In the genomic region with DNA sequence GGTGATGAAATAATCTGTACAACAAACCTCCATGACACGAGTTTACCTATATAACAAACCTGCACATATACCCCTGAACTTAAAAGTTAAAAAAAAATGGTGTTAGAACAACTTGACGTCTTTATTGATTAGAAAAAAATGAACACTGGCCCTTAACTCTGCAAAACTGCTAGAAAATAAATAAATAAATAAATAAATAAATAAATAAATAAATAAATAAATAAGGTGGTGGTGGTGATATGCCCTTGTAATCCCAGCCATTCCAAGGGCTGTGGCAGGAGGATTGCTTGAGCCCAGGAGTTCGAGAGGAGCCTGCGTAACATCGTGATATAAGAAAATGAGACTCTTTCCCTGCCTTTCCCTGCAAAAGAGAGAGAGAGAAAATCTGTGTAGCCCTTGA, we compare ENCODE assay signal across 2 cellular contexts.
TF ChIP-seq lines count a peak whose summit lies in the region.

No MANE protein-coding gene starts in this region.

TF ChIP-seq in HEK293, 187 proteins besides CTCF, POLR2A, EP300 and RAD21 (continues in another document):
- TF ChIP-seq ZFP3 (tag by site-specific recombination; IDR thresholded peaks at IDR 0.05; ENCODE audit: low read depth) (0 out of 2 replicates have a peak, but pooled peaks have one; percentile 33), ZNF449 (tag by site-specific recombination; IDR thresholded peaks at IDR 0.05) (no peak), AEBP2 (tag by site-specific recombination; IDR thresholded peaks at IDR 0.05; ENCODE audit: borderline replicate concordance) (peak; percentile 98; the same call in 1 of the 2 replicates), ZNF366 (tag by site-specific recombination; conservative IDR thresholded peaks at IDR 0.05) (peak; percentile 45; the same call in 1 of the 2 replicates), ZNF639 (tag by site-specific recombination; IDR thresholded peaks at IDR 0.05) (peak; percentile 91), ZNF214 (tag by site-specific recombination; IDR thresholded peaks at IDR 0.05; ENCODE audit: borderline replicate concordance) (peak; percentile 54; the same call in 1 of the 2 replicates), ZNF266 (tag by site-specific recombination; IDR thresholded peaks at IDR 0.05; ENCODE audit: low read depth) (peak; percentile 98), ZNF654 (tag by site-specific recombination; IDR thresholded peaks at IDR 0.05; ENCODE audit: low read depth) (peak; percentile 67), ZNF394 (tag by site-specific recombination; IDR thresholded peaks at IDR 0.05; ENCODE audit: borderline replicate concordance) (peak; percentile 99), KLF7 (tag by site-specific recombination; IDR thresholded peaks at IDR 0.05; ENCODE audit: borderline replicate concordance) (0 out of 2 replicates have a peak, but pooled peaks have one; percentile 70), ZNF768 (tag by site-specific recombination; IDR thresholded peaks at IDR 0.05) (no peak), ZSCAN23 (tag by site-specific recombination; IDR thresholded peaks at IDR 0.05) (peak; percentile 75; the same call in 1 of the 2 replicates), ZNF16 (tag by site-specific recombination; IDR thresholded peaks at IDR 0.05; ENCODE audit: low read depth) (no peak), ZNF670 (tag by site-specific recombination; IDR thresholded peaks at IDR 0.05; ENCODE audit: low read depth) (no peak), ZNF830 (tag by site-specific recombination; IDR thresholded peaks at IDR 0.05; ENCODE audit: low read depth) (no peak), ZBTB8A (tag by site-specific recombination; IDR thresholded peaks at IDR 0.05) (peak; percentile 91), GFI1B (tag by site-specific recombination; IDR thresholded peaks at IDR 0.05) (0 out of 2 replicates have a peak, but pooled peaks have one; percentile 56), ZNF555 (tag by site-specific recombination; conservative IDR thresholded peaks at IDR 0.05) (peak; percentile 99), EGR2 (tag by site-specific recombination; IDR thresholded peaks at IDR 0.05; ENCODE audit: low read depth) (no peak), ZNF18 (tag by site-specific recombination; IDR thresholded peaks at IDR 0.05) (peak; percentile 41; the same call in 1 of the 2 replicates), BCL11B (tag by site-specific recombination; IDR thresholded peaks at IDR 0.05; ENCODE audit: low read depth) (no peak), GLIS2 (tag by site-specific recombination; IDR thresholded peaks at IDR 0.05) (no peak)
- TF ChIP-seq, protein P1, sequence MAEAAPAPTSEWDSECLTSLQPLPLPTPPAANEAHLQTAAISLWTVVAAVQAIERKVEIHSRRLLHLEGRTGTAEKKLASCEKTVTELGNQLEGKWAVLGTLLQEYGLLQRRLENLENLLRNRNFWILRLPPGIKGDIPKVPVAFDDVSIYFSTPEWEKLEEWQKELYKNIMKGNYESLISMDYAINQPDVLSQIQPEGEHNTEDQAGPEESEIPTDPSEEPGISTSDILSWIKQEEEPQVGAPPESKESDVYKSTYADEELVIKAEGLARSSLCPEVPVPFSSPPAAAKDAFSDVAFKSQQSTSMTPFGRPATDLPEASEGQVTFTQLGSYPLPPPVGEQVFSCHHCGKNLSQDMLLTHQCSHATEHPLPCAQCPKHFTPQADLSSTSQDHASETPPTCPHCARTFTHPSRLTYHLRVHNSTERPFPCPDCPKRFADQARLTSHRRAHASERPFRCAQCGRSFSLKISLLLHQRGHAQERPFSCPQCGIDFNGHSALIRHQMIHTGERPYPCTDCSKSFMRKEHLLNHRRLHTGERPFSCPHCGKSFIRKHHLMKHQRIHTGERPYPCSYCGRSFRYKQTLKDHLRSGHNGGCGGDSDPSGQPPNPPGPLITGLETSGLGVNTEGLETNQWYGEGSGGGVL (tag by site-specific recombination; IDR thresholded peaks at IDR 0.05): no peak

TF ChIP-seq in K562, 482 proteins besides CTCF, POLR2A, EP300 and RAD21:
- no peak for TF ChIP-seq MYBL2 (IDR thresholded peaks at IDR 0.05; ENCODE audit: low read depth)
- TF ChIP-seq MYBL2 (CRISPR knock-in tag; IDR thresholded peaks at IDR 0.05; ENCODE audit: borderline replicate concordance): no peak
- TF ChIP-seq L3MBTL2 (IDR thresholded peaks at IDR 0.05): no peak
- no peak for TF ChIP-seq CBFA2T2 (conservative IDR thresholded peaks at IDR 0.05)
- peak; percentile 91; the same call in 1 of the 2 replicates for TF ChIP-seq ZC3H11A (IDR thresholded peaks at IDR 0.05; ENCODE audit: low read depth, low read length)
- TF ChIP-seq HDAC6 (IDR thresholded peaks at IDR 0.05; ENCODE audit: low read depth, low read length): no peak
- TF ChIP-seq, protein P2, sequence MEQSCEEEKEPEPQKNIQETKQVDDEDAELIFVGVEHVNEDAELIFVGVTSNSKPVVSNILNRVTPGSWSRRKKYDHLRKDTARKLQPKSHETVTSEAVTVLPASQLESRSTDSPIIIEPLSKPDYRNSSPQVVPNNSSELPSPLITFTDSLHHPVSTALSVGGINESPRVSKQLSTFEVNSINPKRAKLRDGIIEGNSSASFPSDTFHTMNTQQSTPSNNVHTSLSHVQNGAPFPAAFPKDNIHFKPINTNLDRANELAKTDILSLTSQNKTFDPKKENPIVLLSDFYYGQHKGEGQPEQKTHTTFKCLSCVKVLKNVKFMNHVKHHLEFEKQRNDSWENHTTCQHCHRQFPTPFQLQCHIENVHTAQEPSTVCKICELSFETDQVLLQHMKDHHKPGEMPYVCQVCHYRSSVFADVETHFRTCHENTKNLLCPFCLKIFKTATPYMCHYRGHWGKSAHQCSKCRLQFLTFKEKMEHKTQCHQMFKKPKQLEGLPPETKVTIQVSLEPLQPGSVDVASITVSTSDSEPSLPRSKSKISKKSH (CRISPR knock-in tag; IDR thresholded peaks at IDR 0.05): no peak
